8 cellular contexts compared by ENCODE assay signal in genomic region chr16:30091474-30092372, GRCh38. TPM values are rescaled to one million over a fixed set of nuclear protein-coding genes. Genes with fewer than 3 reads are reported as not detected.
A peak's percentile ranks its signal among the peaks of the same experiment; 100 is the strongest.
DNase-seq lines count a peak whose midpoint lies in the region; ATAC-seq and TF ChIP-seq lines count a peak whose summit lies in the region.

Gene TBX6, minus strand, starts transcription at chr16:30091924. Its CDS starts 731 bp downstream, at chr16:30091193.

- peak within 1 kb of the TSS; percentile 90 for H3K27ac ChIP-seq in CD8-positive, alpha-beta memory T cell (ENCODE audit: low read depth, low read length)

- TF ChIP-seq CTCF in activated CD8-positive, alpha-beta T cell treated with anti-CD3 and anti-CD28 coated beads for 36 hours (IDR thresholded peaks at IDR 0.05) = peak; percentile 73

- no peaks in the 10 kb centered on the region for H3K27me3 ChIP-seq in CD8-positive, alpha-beta memory T cell (ENCODE audit: insufficient read depth, low read length, poor library complexity, severe bottlenecking)

- peak within 1 kb of the TSS; percentile 82 to 94 (median 90) for H3K4me3 Mint-ChIP-seq in CD8-positive, alpha-beta memory T cell
- peak within 1 kb of the TSS; percentile 90 for H3K4me3 Mint-ChIP-seq in activated CD8-positive, alpha-beta T cell treated with anti-CD3 and anti-CD28 coated beads for 36 hours

- H3K27me3 Mint-ChIP-seq in CD8-positive, alpha-beta memory T cell = no peaks in the 10 kb centered on the region
- no peaks in the 10 kb centered on the region for H3K27me3 Mint-ChIP-seq in activated CD8-positive, alpha-beta T cell treated with anti-CD3 and anti-CD28 coated beads for 36 hours

- peak within 1 kb of the TSS; percentile 82 to 98 (median 97) for H3K27ac Mint-ChIP-seq in CD8-positive, alpha-beta memory T cell
- peak within 1 kb of the TSS; percentile 98 for H3K27ac Mint-ChIP-seq in activated CD8-positive, alpha-beta T cell treated with anti-CD3 and anti-CD28 coated beads for 36 hours

- CTCF ChIA-PET in CD8-positive, alpha-beta memory T cell (lab: Charles Lee) = interaction anchor here (0.6 to 7.1 kb wide), 40 partner anchors 9 to 568 kb away, joined by 3 to 41 read pairs (median 4); partner anchors contain the start of genes ALDOA, CORO1A, DCTPP1 and GDPD3
- CTCF ChIA-PET in activated CD8-positive, alpha-beta T cell treated with anti-CD3 and anti-CD28 coated beads for 36 hours (lab: Charles Lee) = interaction anchor here (0.7 to 5.4 kb wide), 27 partner anchors 9 to 317 kb away, joined by 3 to 60 read pairs (median 5); partner anchors contain the start of genes ALDOA, CORO1A, GDPD3 and PPP4C

- intact Hi-C loops in activated CD8-positive, alpha-beta T cell treated with anti-CD3 and anti-CD28 coated beads for 36 hours (cut with micrococcal nuclease) = loop anchor here (10.0 kb wide), 2 partner anchors 283 to 463 kb away; partner anchors contain the start of genes MYL11, TBC1D10B and ZNF764

- H3K36me3 Mint-ChIP-seq in CD8-positive, alpha-beta memory T cell = peaks cover 7 to 33% (median 8%) of the 10 kb centered on the region in 3 donors
- H3K36me3 Mint-ChIP-seq in activated CD8-positive, alpha-beta T cell treated with anti-CD3 and anti-CD28 coated beads for 36 hours (ENCODE audit: low read depth) = peaks cover 25% of the 10 kb centered on the region

- peaks cover under 1 to 5% (median under 1%) of the 10 kb centered on the region in 5 donors for H3K9me3 Mint-ChIP-seq in CD8-positive, alpha-beta memory T cell
- H3K9me3 Mint-ChIP-seq in activated CD8-positive, alpha-beta T cell treated with anti-CD3 and anti-CD28 coated beads for 36 hours = peaks cover under 1% of the 10 kb centered on the region

- peaks cover 38 to 50% (median 41%) of the 10 kb centered on the region in 3 donors for H3K4me1 Mint-ChIP-seq in CD8-positive, alpha-beta memory T cell
- peaks cover 47% of the 10 kb centered on the region for H3K4me1 Mint-ChIP-seq in activated CD8-positive, alpha-beta T cell treated with anti-CD3 and anti-CD28 coated beads for 36 hours (ENCODE audit: low read depth)

- peaks cover 63% of the 10 kb centered on the region for H3K4me1 ChIP-seq in CD8-positive, alpha-beta memory T cell (ENCODE audit: insufficient read depth, low read length)

- H3K36me3 ChIP-seq in CD8-positive, alpha-beta memory T cell (ENCODE audit: insufficient read depth, low read length) = peaks cover 12% of the 10 kb centered on the region

- peak; percentile 69 for ATAC-seq in GM19452 (IDR thresholded peaks at IDR 0.05; ENCODE audit: unreplicated experiment)
- peak; percentile 83 for ATAC-seq in activated CD8-positive, alpha-beta T cell treated with anti-CD3 and anti-CD28 coated beads for 36 hours

- peak; percentile 89 to 93 (median 90) for DNase-seq in CD8-positive, alpha-beta memory T cell
- DNase-seq in HK-2 (ENCODE audit: unreplicated experiment) (peak; percentile 86), NCI-H774 (lab: John Stamatoyannopoulos, UW) (peak; percentile 89), ecto neural progenitor cell (ENCODE audit: low spot score) (peak; percentile 96), lung microvascular endothelial cell (ENCODE audit: low read depth in 2 of 2) (peak; percentile 93 to 95)
- peak; percentile 95 for DNase-seq in activated CD8-positive, alpha-beta T cell treated with anti-CD3 and anti-CD28 coated beads for 36 hours
- peak; percentile 84 to 88 (median 87) for DNase-seq in stimulated activated CD4-positive, alpha-beta T cell treated with anti-CD3 and anti-CD28 coated beads, TNF-alpha, amount 100 ng/mL, for 4 hours (ENCODE audit: low read depth in 3 of 3)

- H3K9me3 ChIP-seq in CD8-positive, alpha-beta memory T cell (ENCODE audit: low read length) = peaks cover 4% of the 10 kb centered on the region

- POLR2A ChIA-PET in CD8-positive, alpha-beta memory T cell (lab: Charles Lee) = interaction anchor here (0.5 to 7.8 kb wide), 12 partner anchors 15 to 369 kb away, joined by 3 to 89 read pairs (median 4); partner anchors contain the start of genes ALDOA, CORO1A and PPP4C
- POLR2A ChIA-PET in activated CD8-positive, alpha-beta T cell treated with anti-CD3 and anti-CD28 coated beads for 36 hours (lab: Charles Lee) = interaction anchor here (0.6 to 7.5 kb wide), 19 partner anchors 8 to 559 kb away, joined by 3 to 70 read pairs (median 4); partner anchors contain the start of genes ALDOA, CORO1A, KIF22 and PPP4C

- peak within 1 kb of the TSS; percentile 86 for H3K4me3 ChIP-seq in CD8-positive, alpha-beta memory T cell (ENCODE audit: low read length)

RNA-seq across cellular contexts. Expression of gene TBX6, which starts in this region (rescaled TPM):
- under 1 TPM; 0.71 to 0.83 TPM for total RNA-seq in CD8-positive, alpha-beta memory T cell
- polyA plus RNA-seq in CD8-positive, alpha-beta memory T cell = not detected
- total RNA-seq in activated CD8-positive, alpha-beta T cell treated with anti-CD3 and anti-CD28 coated beads for 36 hours = 1 to 10 TPM; 2.5 TPM
- under 0.01 TPM in 2 replicates for total RNA-seq in lung microvascular endothelial cell

Comparison
In these comparisons a context has a peak if more than half of its experiments do, and no peak if none do; other contexts are left out.
1. Peak in every context shown above with its lines: DNase-seq, ATAC-seq, H3K4me3 ChIP-seq and H3K27ac ChIP-seq.
2. Peak in DNase-seq, H3K4me3 ChIP-seq and H3K27ac ChIP-seq in CD8-positive, alpha-beta memory T cell; RNA of the gene not detected or under 1 TPM.
3. Peak in DNase-seq in lung microvascular endothelial cell; RNA of the gene not detected or under 1 TPM.